ENCODE assay signal across 9 cellular contexts in the genomic region with DNA sequence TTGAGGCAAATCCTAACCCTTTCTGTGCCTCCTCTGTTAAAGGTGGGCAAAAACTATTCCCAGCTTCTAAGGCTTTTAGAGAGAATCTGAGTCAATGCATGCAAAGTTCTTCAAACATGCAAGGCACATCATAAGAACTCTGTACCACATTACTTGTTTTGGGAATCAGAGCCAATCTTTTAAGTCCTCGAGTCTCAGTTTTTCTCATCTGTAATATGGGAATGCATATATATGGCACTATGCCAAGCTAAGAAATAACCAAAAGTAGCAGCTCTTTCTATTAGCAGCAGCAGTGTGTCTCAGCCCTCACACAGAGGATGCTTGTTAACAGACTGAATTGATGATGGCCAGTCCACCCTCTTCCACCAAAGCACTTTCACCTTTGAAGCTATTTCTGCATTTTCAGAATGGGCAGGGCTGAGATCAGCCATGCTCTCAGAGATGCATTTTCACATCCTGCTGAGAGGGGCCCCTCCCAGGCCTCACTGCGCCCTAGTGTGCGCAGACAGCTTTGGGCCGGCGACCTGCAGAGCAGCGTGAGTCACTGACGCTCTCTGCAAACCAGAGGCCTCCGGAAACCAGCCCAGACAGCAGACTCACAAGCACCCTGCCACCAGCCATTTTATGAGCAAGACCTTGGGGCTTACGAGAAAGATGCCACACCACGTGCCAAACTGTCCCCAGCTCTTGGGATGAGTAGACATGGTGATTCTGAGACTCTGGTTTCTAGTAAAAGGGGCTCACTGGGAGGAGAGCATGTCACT.
DNase-seq lines count a peak whose midpoint lies in the region; ATAC-seq and TF ChIP-seq lines count a peak whose summit lies in the region.
"Had no signal": no experiment of that assay in that cellular context is flagged by ENCODE, and none has a peak within 500 bp of the region (broad histone marks: within the 10 kb centered on the region; RNA-seq: fewer than 3 reads in every experiment).

No MANE protein-coding gene starts in this region.

- TF ChIP-seq EP300 in upper lobe of left lung (IDR thresholded peaks at IDR 0.05) = no peak

- H3K4me1 ChIP-seq in mesodermal cell (ENCODE audit: control insufficient read depth, insufficient read depth, low read length, poor library complexity, severe bottlenecking) (peaks cover 20% of the 10 kb centered on the region), upper lobe of left lung (peaks cover 0 to 11% (median 4%) of the 10 kb centered on the region in 4 donors)
- H3K4me1 ChIP-seq: body of pancreas had no signal

- peak; percentile 69 to 85 (median 80) for DNase-seq in CD4-positive, alpha-beta T cell
- DNase-seq in activated T-cell treated with anti-CD3 and anti-CD28 coated beads for 4 hours = peak; percentile 65
- DNase-seq in upper lobe of left lung = peak; percentile 55 to 69
- no peak for DNase-seq in KBM-7
- DNase-seq in HEK293T (ENCODE audit: extremely low spot score) = no peak

- in situ Hi-C loops in KBM-7 (cut with MboI; ENCODE audit: low pct_unique_long_range_greater_than_20kb, low sequenced_read_pairs) = no loop called here

- intact Hi-C loops in CD4-positive, alpha-beta T cell (cut with DNase I, micrococcal nuclease) = loop anchor here (2.0 to 5.0 kb wide), 3 partner anchors 20 to 138 kb away; a partner anchor contains a TSS

- CTCF ChIA-PET in CD4-positive, alpha-beta T cell (lab: Charles Lee) = interaction anchor here (1.0 to 2.2 kb wide), 10 partner anchors 8 to 190 kb away, joined by 3 to 15 read pairs (median 4); no protein-coding TSS in a partner anchor
- CTCF ChIA-PET in HEK293T (lab: Yijun Ruan, JAX) = interaction anchor here (0.6 kb wide), 1 partner anchor 91 kb away, joined by 3 read pairs; no protein-coding TSS in a partner anchor

- 49 to 61% methylated on average over 7 to 8 of the region's 10 CpGs for WGBS in mesodermal cell (ENCODE audit: insufficient coverage in 2 of 2), 2 experiments
- WGBS in upper lobe of left lung, 2 donors = 91 to 97% methylated on average over 10 of the region's 10 CpGs

- no peak for TF ChIP-seq CTCF in CD4-positive, alpha-beta T cell (IDR thresholded peaks at IDR 0.05)
- no peak for TF ChIP-seq CTCF in upper lobe of left lung (IDR thresholded peaks at IDR 0.05)

- ATAC-seq in CD4-positive, alpha-beta T cell (ENCODE audit: poor library complexity) = peak; percentile 79
- ATAC-seq in GM21515 (IDR thresholded peaks at IDR 0.05; ENCODE audit: unreplicated experiment) = peak; percentile 80
- ATAC-seq in upper lobe of left lung (ENCODE audit: low FRiP score in 2 of 2) = peak; percentile 22 to 42
- ATAC-seq: body of pancreas had no signal

- H3K36me3 Mint-ChIP-seq in CD4-positive, alpha-beta T cell (ENCODE audit: low read depth) = peaks cover 65% of the 10 kb centered on the region

- H3K9me3 Mint-ChIP-seq in CD4-positive, alpha-beta T cell = peaks cover 2% of the 10 kb centered on the region

- no peaks in the 10 kb centered on the region for H3K27me3 ChIP-seq in CD4-positive, alpha-beta T cell (ENCODE audit: control insufficient read depth, insufficient read depth, low read length)
- H3K27me3 ChIP-seq in upper lobe of left lung = no peaks in the 10 kb centered on the region
- H3K27me3 ChIP-seq: body of pancreas had no signal

- H3K27ac ChIP-seq in CD4-positive, alpha-beta T cell (ENCODE audit: low read depth, low read length) = peak overlapping the region; percentile 87
- H3K27ac ChIP-seq in KOPT-K1 (ENCODE audit: low read depth, low read length, poor library complexity, severe bottlenecking) (peak overlapping the region; percentile 14), mesodermal cell (ENCODE audit: low read depth, low read length, severe bottlenecking) (peak overlapping the region; percentile 29), upper lobe of left lung (peak overlapping the region in 3 of 4 donors; percentile 53 to 63 (median 61))
- H3K27ac ChIP-seq: body of pancreas had no signal

- POLR2A ChIA-PET in CD4-positive, alpha-beta T cell (lab: Charles Lee) = interaction anchor here (0.7 to 1.8 kb wide), 16 partner anchors 8 to 473 kb away, joined by 3 to 13 read pairs (median 5); a partner anchor contains a TSS
- POLR2A ChIA-PET in HEK293T (lab: Yijun Ruan, JAX) = no interaction called here

- H3K9me3 ChIP-seq in CD4-positive, alpha-beta T cell (ENCODE audit: control insufficient read depth, low read length) = no peaks in the 10 kb centered on the region
- H3K9me3 ChIP-seq in KOPT-K1 (ENCODE audit: insufficient read depth, low read length, poor library complexity, severe bottlenecking) (no peaks in the 10 kb centered on the region), mesodermal cell (ENCODE audit: control insufficient read depth, low read length) (peaks cover 3% of the 10 kb centered on the region), upper lobe of left lung (no peaks in the 10 kb centered on the region)
- H3K9me3 ChIP-seq: body of pancreas had no signal

- H3K36me3 ChIP-seq in KOPT-K1 (ENCODE audit: insufficient read depth, low read length) (peaks cover 24% of the 10 kb centered on the region), mesodermal cell (ENCODE audit: control insufficient read depth, insufficient read depth, low read length) (peaks cover 7% of the 10 kb centered on the region), upper lobe of left lung (no peaks in the 10 kb centered on the region)

- peak in 1 of 4 donors; percentile 13 for TF ChIP-seq POLR2A in upper lobe of left lung (IDR thresholded peaks at IDR 0.05)

- H3K4me1 Mint-ChIP-seq in CD4-positive, alpha-beta T cell (ENCODE audit: low read depth) = peaks cover 64% of the 10 kb centered on the region

- no peaks in the 10 kb centered on the region for H3K27me3 Mint-ChIP-seq in CD4-positive, alpha-beta T cell

- H3K27ac Mint-ChIP-seq in CD4-positive, alpha-beta T cell = peak overlapping the region; percentile 99

- H3K4me3 ChIP-seq in mesodermal cell (ENCODE audit: extremely low read depth, insufficient read depth, low read length, poor library complexity, severe bottlenecking) = no peak overlapping the region
- no peak overlapping the region for H3K4me3 ChIP-seq in upper lobe of left lung
- H3K4me3 ChIP-seq: body of pancreas had no signal

- peak overlapping the region; percentile 43 for H3K4me3 Mint-ChIP-seq in CD4-positive, alpha-beta T cell

TF ChIP-seq in HEK293T, 16 proteins besides CTCF, POLR2A, EP300 and RAD21:
- TF ChIP-seq ARNT (IDR thresholded peaks at IDR 0.05) = no peak

Comparison
In these comparisons a context has a peak if more than half of its experiments do, and no peak if none do; other contexts are left out.
1. DNase-seq: peak in CD4-positive, alpha-beta T cell (10 of 10), activated T-cell treated with anti-CD3 and anti-CD28 coated beads for 4 hours (single experiment) and upper lobe of left lung (2 of 2); none in KBM-7 (single experiment) and HEK293T (single experiment).
2. H3K27ac ChIP-seq: peak in every context shown above with its lines; median percentile 87 in CD4-positive, alpha-beta T cell; 61 in upper lobe of left lung; 29 in mesodermal cell; 14 in KOPT-K1.
3. Peak in every context shown above with its lines, with median percentiles within 50 percentile points of each other: ATAC-seq.